8 cellular contexts compared by ENCODE assay signal in genomic region chrX:65528705-65529340, GRCh38. TPM values are rescaled to one million over a fixed set of nuclear protein-coding genes. Genes with fewer than 3 reads are reported as not detected.
DNase-seq lines count a peak whose midpoint lies in the region; ATAC-seq lines count a peak whose summit lies in the region.

No MANE protein-coding gene starts in this region.

- H3K4me3 ChIP-seq in SJSA1, result no peak overlapping the region

- H3K4me1 ChIP-seq in SJSA1 (replicated peaks), result peaks cover 6% of the 10 kb centered on the region; the same call in 1 of the 2 replicates

- H3K27me3 ChIP-seq in SJSA1 (replicated peaks), result no peaks in the 10 kb centered on the region

- ATAC-seq in HG02973 (IDR thresholded peaks at IDR 0.05; ENCODE audit: unreplicated experiment), result peak; percentile 70

- H3K9me3 ChIP-seq in SJSA1 (replicated peaks), result no peaks in the 10 kb centered on the region

- no peak overlapping the region for H3K27ac ChIP-seq in SJSA1

- DNase-seq in SHP77 (lab: John Stamatoyannopoulos, UW), result peak; percentile 2 to 3
- DNase-seq in SHP77 treated with DMSO at 0.1 percent for 48 hours (lab: John Stamatoyannopoulos, UW), result no peak
- DNase-seq in SJSA1 (ENCODE audit: low read depth in 1 of 2, low spot score in 2 of 2), result peak; percentile 26 to 48
- DNase-seq in activated naive CD8-positive, alpha-beta T cell treated with anti-CD3 and anti-CD28 coated beads, Interleukin-2, amount 50 U/mL, for 16 hours (ENCODE audit: low read depth, low spot score), result peak; percentile 4
- peak; percentile 9 for DNase-seq in iPS DF 4.7 (ENCODE audit: extremely low read depth, low spot score)
- peak; percentile 53 to 63 for DNase-seq in stimulated activated CD4-positive, alpha-beta T cell treated with anti-CD3 and anti-CD28 coated beads, Interleukin-2, amount 100 ng/mL, for 48 hours
- no peak for DNase-seq in OCI-M2 (lab: John Stamatoyannopoulos, UW; ENCODE audit: unreplicated experiment)

- peaks cover 35% of the 10 kb centered on the region for H3K36me3 ChIP-seq in SJSA1

RNA-seq across cellular contexts. Expression of gene LAS1L, which starts 5.8 kb away (rescaled TPM):
- total RNA-seq in SJSA1 (2014; rRNA removed; shearing (Covaris generic)), result 40.4 and 43.8 TPM in 2 replicates

Comparison
In these comparisons a context has a peak if more than half of its experiments do, and no peak if none do; other contexts are left out.
1. DNase-seq: peak in SHP77 (2 of 2), SJSA1 (2 of 2), activated naive CD8-positive, alpha-beta T cell treated with anti-CD3 and anti-CD28 coated beads, Interleukin-2, amount 50 U/mL, for 16 hours (single experiment), iPS DF 4.7 (single experiment) and stimulated activated CD4-positive, alpha-beta T cell treated with anti-CD3 and anti-CD28 coated beads, Interleukin-2, amount 100 ng/mL, for 48 hours (2 of 2); none in SHP77 treated with DMSO at 0.1 percent for 48 hours (single experiment) and OCI-M2 (single experiment).